In genomic region chr19:11138659-11139526, GRCh38 we compare ENCODE assay signal across 10 cellular contexts. TPM values are rescaled to one million over a fixed set of nuclear protein-coding genes. Genes with fewer than 3 reads are reported as not detected.
DNase-seq lines count a peak whose midpoint lies in the region; ATAC-seq, FAIRE-seq and TF ChIP-seq lines count a peak whose summit lies in the region.
"Had no signal": no experiment of that assay in that cellular context is flagged by ENCODE, and none has a peak within 500 bp of the region (broad histone marks: within the 10 kb centered on the region; RNA-seq: fewer than 3 reads in every experiment).

No MANE protein-coding gene starts in this region.

- no peak for TF ChIP-seq POLR2A in NB4 (IDR thresholded peaks at IDR 0.05; ENCODE audit: extremely low read depth, insufficient read length)

- peak; percentile 49 for ATAC-seq in left colon
- no peak for ATAC-seq in naive thymus-derived CD8-positive, alpha-beta T cell

- H3K36me3 ChIP-seq in bronchial epithelial cell (ENCODE audit: control insufficient read depth, insufficient read depth, low read length): no peaks in the 10 kb centered on the region

- H3K9me3 Mint-ChIP-seq in activated T-helper 1 cell treated with anti-CD3 and anti-CD28 coated beads, Interleukin-12 subunit alpha, Interleukin-12 subunit beta, Interleukin-2, Interleukin-4 antibody, amounts not matched to agents 30 ng/mL and 10 ng/mL and 1 ng/mL, durations not matched to agents 14 hours and 24 hours and 36 hours: no peaks in the 10 kb centered on the region
- peaks cover 0 to 1% (median 0%) of the 10 kb centered on the region in 9 donors for H3K9me3 Mint-ChIP-seq in naive thymus-derived CD8-positive, alpha-beta T cell
- H3K9me3 Mint-ChIP-seq: memory B cell had no signal

- intact Hi-C loops in left colon (cut with DNase I, micrococcal nuclease): loop anchor here (5.0 to 10.0 kb wide), 2 partner anchors 63 to 66 kb away; no protein-coding TSS in a partner anchor
- intact Hi-C loops in activated T-helper 1 cell treated with anti-CD3 and anti-CD28 coated beads, Interleukin-12 subunit alpha, Interleukin-12 subunit beta, Interleukin-2, Interleukin-4 antibody, amounts not matched to agents 30 ng/mL and 10 ng/mL and 1 ng/mL, durations not matched to agents 14 hours and 24 hours and 36 hours (cut with micrococcal nuclease): loop anchor here (2.0 to 5.0 kb wide), 2 partner anchors 16 to 343 kb away; partner anchors contain the start of genes ELAVL3 and SPC24

- H3K4me3 ChIP-seq in NB4 (ENCODE audit: low read depth, low read length) (no peak overlapping the region), bronchial epithelial cell (ENCODE audit: low read depth, low read length) (no peak overlapping the region)

- H3K4me1 Mint-ChIP-seq in activated T-helper 1 cell treated with anti-CD3 and anti-CD28 coated beads, Interleukin-12 subunit alpha, Interleukin-12 subunit beta, Interleukin-2, Interleukin-4 antibody, amounts not matched to agents 30 ng/mL and 10 ng/mL and 1 ng/mL, durations not matched to agents 14 hours and 24 hours and 36 hours (ENCODE audit: low read depth): peaks cover 8% of the 10 kb centered on the region
- peaks cover 4 to 19% (median 18%) of the 10 kb centered on the region in 4 donors for H3K4me1 Mint-ChIP-seq in naive thymus-derived CD8-positive, alpha-beta T cell

- H3K36me3 Mint-ChIP-seq in activated T-helper 1 cell treated with anti-CD3 and anti-CD28 coated beads, Interleukin-12 subunit alpha, Interleukin-12 subunit beta, Interleukin-2, Interleukin-4 antibody, amounts not matched to agents 30 ng/mL and 10 ng/mL and 1 ng/mL, durations not matched to agents 14 hours and 24 hours and 36 hours (ENCODE audit: low read depth): no peaks in the 10 kb centered on the region
- no peaks in the 10 kb centered on the region for H3K36me3 Mint-ChIP-seq in naive thymus-derived CD8-positive, alpha-beta T cell
- H3K36me3 Mint-ChIP-seq: memory B cell had no signal

- no peak for FAIRE-seq in bronchial epithelial cell (lab: Jason Lieb, UNC)

- DNase-seq in D341Med (ENCODE audit: low spot score): peak; percentile 69
- peak; percentile 81 for DNase-seq in NB4 (ENCODE audit: low read depth)
- DNase-seq in bronchial epithelial cell (ENCODE audit: low read depth): peak; percentile 56
- DNase-seq in left colon: peak; percentile 50 to 79
- no peak for DNase-seq in NCI-H2196 (lab: John Stamatoyannopoulos, UW; ENCODE audit: unreplicated experiment)
- DNase-seq in activated T-helper 1 cell treated with anti-CD3 and anti-CD28 coated beads, Interleukin-12 subunit alpha, Interleukin-12 subunit beta, Interleukin-2, Interleukin-4 antibody, amounts not matched to agents 30 ng/mL and 10 ng/mL and 1 ng/mL, durations not matched to agents 14 hours and 24 hours and 36 hours (ENCODE audit: low spot score): no peak
- DNase-seq in naive thymus-derived CD8-positive, alpha-beta T cell: no peak

- TF ChIP-seq CTCF in NB4 (IDR thresholded peaks at IDR 0.05; ENCODE audit: low read depth, low read length): no peak
- TF ChIP-seq CTCF in bronchial epithelial cell (IDR thresholded peaks at IDR 0.05; ENCODE audit: insufficient read depth, low read length, severe bottlenecking): no peak

- H3K27me3 Mint-ChIP-seq in activated T-helper 1 cell treated with anti-CD3 and anti-CD28 coated beads, Interleukin-12 subunit alpha, Interleukin-12 subunit beta, Interleukin-2, Interleukin-4 antibody, amounts not matched to agents 30 ng/mL and 10 ng/mL and 1 ng/mL, durations not matched to agents 14 hours and 24 hours and 36 hours (ENCODE audit: insufficient read depth): no peaks in the 10 kb centered on the region
- peaks cover 0 to 4% (median 0%) of the 10 kb centered on the region in 5 donors for H3K27me3 Mint-ChIP-seq in naive thymus-derived CD8-positive, alpha-beta T cell

- H3K27ac Mint-ChIP-seq in activated T-helper 1 cell treated with anti-CD3 and anti-CD28 coated beads, Interleukin-12 subunit alpha, Interleukin-12 subunit beta, Interleukin-2, Interleukin-4 antibody, amounts not matched to agents 30 ng/mL and 10 ng/mL and 1 ng/mL, durations not matched to agents 14 hours and 24 hours and 36 hours: no peak overlapping the region
- H3K27ac Mint-ChIP-seq in naive thymus-derived CD8-positive, alpha-beta T cell: peak overlapping the region in 1 of 10 donors; percentile 46
- H3K27ac Mint-ChIP-seq: memory B cell had no signal

- POLR2A ChIA-PET in naive thymus-derived CD8-positive, alpha-beta T cell (lab: Charles Lee): interaction anchor here (0.7 kb wide), 2 partner anchors 15 to 230 kb away, joined by 3 to 4 read pairs; no protein-coding TSS in a partner anchor

- no peak overlapping the region for H3K4me3 Mint-ChIP-seq in activated T-helper 1 cell treated with anti-CD3 and anti-CD28 coated beads, Interleukin-12 subunit alpha, Interleukin-12 subunit beta, Interleukin-2, Interleukin-4 antibody, amounts not matched to agents 30 ng/mL and 10 ng/mL and 1 ng/mL, durations not matched to agents 14 hours and 24 hours and 36 hours
- H3K4me3 Mint-ChIP-seq in naive thymus-derived CD8-positive, alpha-beta T cell: peak overlapping the region in 2 of 10 donors; percentile 7 to 14
- H3K4me3 Mint-ChIP-seq: memory B cell had no signal

- H3K27me3 ChIP-seq in bronchial epithelial cell (ENCODE audit: control insufficient read depth, insufficient read depth, low read length): no peaks in the 10 kb centered on the region

- peak overlapping the region; percentile 80 for H3K27ac ChIP-seq in temporal lobe (ENCODE audit: low read depth, low read length)
- H3K27ac ChIP-seq: HL-60 had no signal

RNA-seq across cellular contexts. Expression of gene SPC24, which starts 16.7 kb away (rescaled TPM):
- total RNA-seq in bronchial epithelial cell: 1.6 and 1.7 TPM in 2 replicates
- 10 to 100 TPM in 1 of 2 donors, 1 to 10 TPM in 1; 2.6 to 11.6 TPM for total RNA-seq in left colon
- total RNA-seq in temporal lobe: 2.7 TPM
- 30.3 and 30.4 TPM in 2 replicates for total RNA-seq in activated T-helper 1 cell treated with anti-CD3 and anti-CD28 coated beads, Interleukin-12 subunit alpha, Interleukin-12 subunit beta, Interleukin-2, Interleukin-4 antibody, amounts not matched to agents 30 ng/mL and 10 ng/mL and 1 ng/mL, durations not matched to agents 14 hours and 24 hours and 36 hours
- total RNA-seq in naive thymus-derived CD8-positive, alpha-beta T cell: 1 to 10 TPM; 1.5 to 1.7 TPM
- under 1 TPM in 2 of 3 donors, not detected in 1; 0.16 to 0.47 TPM for polyA plus RNA-seq in naive thymus-derived CD8-positive, alpha-beta T cell

RNA-seq across cellular contexts. Expression of gene LDLR, which starts 49.6 kb away (rescaled TPM):
- total RNA-seq in bronchial epithelial cell (72.7 and 109 TPM in 2 replicates), left colon (100 to 1,000 TPM; 122 to 224 TPM), temporal lobe (18.9 TPM)
- 115 and 117 TPM in 2 replicates for total RNA-seq in activated T-helper 1 cell treated with anti-CD3 and anti-CD28 coated beads, Interleukin-12 subunit alpha, Interleukin-12 subunit beta, Interleukin-2, Interleukin-4 antibody, amounts not matched to agents 30 ng/mL and 10 ng/mL and 1 ng/mL, durations not matched to agents 14 hours and 24 hours and 36 hours
- total RNA-seq in naive thymus-derived CD8-positive, alpha-beta T cell: 10 to 100 TPM; 17.8 to 22.8 TPM
- 1 to 10 TPM; 3.2 to 7.7 (median 7.1) TPM for polyA plus RNA-seq in naive thymus-derived CD8-positive, alpha-beta T cell

RNA-seq across cellular contexts. Expression of gene KANK2, which starts 58.5 kb away (rescaled TPM):
- total RNA-seq in bronchial epithelial cell (10.2 and 10.8 TPM in 2 replicates), left colon (10 to 100 TPM; 28.5 to 85.3 TPM), temporal lobe (9.3 TPM)
- total RNA-seq in activated T-helper 1 cell treated with anti-CD3 and anti-CD28 coated beads, Interleukin-12 subunit alpha, Interleukin-12 subunit beta, Interleukin-2, Interleukin-4 antibody, amounts not matched to agents 30 ng/mL and 10 ng/mL and 1 ng/mL, durations not matched to agents 14 hours and 24 hours and 36 hours: 2.7 and 3.9 TPM in 2 replicates
- total RNA-seq in naive thymus-derived CD8-positive, alpha-beta T cell: under 1 TPM; 0.23 to 0.36 TPM
- not detected for polyA plus RNA-seq in naive thymus-derived CD8-positive, alpha-beta T cell

Comparison
In these comparisons a context has a peak if more than half of its experiments do, and no peak if none do; other contexts are left out.
1. DNase-seq: peak in D341Med (single experiment), NB4 (single experiment), bronchial epithelial cell (single experiment) and left colon (2 of 2); none in NCI-H2196 (single experiment), activated T-helper 1 cell treated with anti-CD3 and anti-CD28 coated beads, Interleukin-12 subunit alpha, Interleukin-12 subunit beta, Interleukin-2, Interleukin-4 antibody, amounts not matched to agents 30 ng/mL and 10 ng/mL and 1 ng/mL, durations not matched to agents 14 hours and 24 hours and 36 hours (single experiment) and naive thymus-derived CD8-positive, alpha-beta T cell (0 of 10).